Comparison of ENCODE assay signal across 8 cellular contexts in genomic region chr20:62182469-62183425, GRCh38. TPM values are rescaled to one million over a fixed set of nuclear protein-coding genes. Genes with fewer than 3 reads are reported as not detected.
A peak's percentile ranks its signal among the peaks of the same experiment; 100 is the strongest.
DNase-seq lines count a peak whose midpoint lies in the region; ATAC-seq lines count a peak whose summit lies in the region.

Gene MTG2 (plus strand): TSS chr20:62183028. CDS start chr20:62193421, 10,393 bp downstream.

- ATAC-seq in GM19395 (IDR thresholded peaks at IDR 0.05; ENCODE audit: unreplicated experiment) = peak; percentile 92
- peak; percentile 81 for ATAC-seq in HG03558 (IDR thresholded peaks at IDR 0.05; ENCODE audit: extremely low read depth, unreplicated experiment)
- peak; percentile 67 for ATAC-seq in left lobe of liver

- DNase-seq in C1 segment of cervical spinal cord (lab: John Stamatoyannopoulos, UW) = peak; percentile 54 to 96 (median 88)
- DNase-seq in NCI-H748 (lab: John Stamatoyannopoulos, UW; ENCODE audit: unreplicated experiment) = peak; percentile 93
- peak; percentile 92 for DNase-seq in activated CD4-positive, alpha-beta T cell treated with anti-CD3 and anti-CD28 coated beads, Interleukin-2, amount 50 U/mL, for 1 hour
- DNase-seq in cortex of kidney (lab: John Stamatoyannopoulos, UW) = peak; percentile 66
- DNase-seq in left lobe of liver (ENCODE audit: low spot score) = peak; percentile 96
- DNase-seq in stimulated activated CD4-positive, alpha-beta T cell treated with anti-CD3 and anti-CD28 coated beads, Interleukin-2, amount 100 ng/mL, for 24 hours = peak; percentile 94

RNA-seq across cellular contexts. Expression of gene MTG2, which starts in this region (rescaled TPM):
- total RNA-seq in left lobe of liver = 31.0 TPM

Comparison
In these comparisons a context has a peak if more than half of its experiments do, and no peak if none do; other contexts are left out.
1. Peak in every context shown above with its lines: DNase-seq and ATAC-seq.